ENCODE assay signal across 8 cellular contexts in the genomic region with DNA sequence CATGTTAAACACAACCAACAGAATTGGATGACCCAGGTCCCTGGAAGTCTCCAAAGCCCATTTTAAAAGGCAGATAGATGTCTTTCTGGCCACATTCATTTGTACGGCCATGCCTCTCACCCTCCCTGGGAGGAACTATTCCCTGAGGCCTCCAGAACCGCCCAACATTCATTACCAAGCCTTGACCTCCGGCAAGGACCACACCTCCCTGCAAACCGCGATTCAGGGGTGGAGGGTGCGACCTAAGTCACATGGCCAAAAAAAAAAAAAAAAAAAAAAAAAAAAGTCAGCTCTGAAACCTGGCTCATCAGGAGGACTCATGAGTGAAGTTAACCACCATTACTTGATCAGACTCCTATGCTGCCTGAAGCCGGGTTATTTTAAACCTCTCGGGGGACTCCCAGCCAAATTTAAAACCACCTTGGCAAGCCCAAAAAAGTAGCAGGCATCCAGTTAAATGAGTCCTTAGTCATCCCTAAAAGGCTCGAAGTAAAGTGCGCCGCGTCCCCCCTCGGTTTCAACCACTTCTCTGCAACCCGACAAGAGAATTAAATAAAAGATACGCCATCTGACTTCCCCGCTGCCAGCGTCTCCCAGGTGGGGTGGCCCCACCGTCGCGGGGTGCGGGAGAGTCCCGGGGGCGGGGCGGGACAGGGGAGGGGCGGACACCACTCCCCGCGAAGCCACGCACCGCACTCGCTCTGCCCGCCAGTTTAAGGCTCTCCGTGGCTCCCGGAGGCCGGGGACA. TPM values are rescaled to one million over a fixed set of nuclear protein-coding genes. Genes with fewer than 3 reads are reported as not detected.
DNase-seq lines count a peak whose midpoint lies in the region; ATAC-seq and TF ChIP-seq lines count a peak whose summit lies in the region.

No MANE protein-coding gene starts in this region.

- H3K36me3 Mint-ChIP-seq in stimulated activated naive CD8-positive, alpha-beta T cell treated with anti-CD3 and anti-CD28 coated beads, Interleukin-15, Interleukin-2, amounts not matched to agents 100 ng/mL and 50 ng/mL, for 24 hours (ENCODE audit: low read depth), result no peaks in the 10 kb centered on the region

- H3K27me3 Mint-ChIP-seq in stimulated activated naive CD8-positive, alpha-beta T cell treated with anti-CD3 and anti-CD28 coated beads, Interleukin-15, Interleukin-2, amounts not matched to agents 100 ng/mL and 50 ng/mL, for 24 hours, result no peaks in the 10 kb centered on the region

- no peak for TF ChIP-seq EP300 in esophagus muscularis mucosa (IDR thresholded peaks at IDR 0.05)

- TF ChIP-seq POLR2A in esophagus muscularis mucosa (IDR thresholded peaks at IDR 0.05; ENCODE audit: low read depth), result no peak

- TF ChIP-seq CTCF in esophagus muscularis mucosa (IDR thresholded peaks at IDR 0.05), result no peak

- H3K9me3 ChIP-seq in esophagus muscularis mucosa (no peaks in the 10 kb centered on the region), muscle layer of duodenum (ENCODE audit: control insufficient read depth in 1 of 2, low read length in 2 of 2) (no peaks in the 10 kb centered on the region)

- H3K27me3 ChIP-seq in H7 (ENCODE audit: control insufficient read depth, insufficient read depth, low read length), result peaks cover 26% of the 10 kb centered on the region
- H3K27me3 ChIP-seq in esophagus muscularis mucosa, result no peaks in the 10 kb centered on the region
- no peaks in the 10 kb centered on the region for H3K27me3 ChIP-seq in muscle layer of duodenum (ENCODE audit: low read depth, low read length)

- H3K4me1 ChIP-seq in esophagus muscularis mucosa (peaks cover 46 to 56% (median 49%) of the 10 kb centered on the region in 4 donors), muscle layer of duodenum (ENCODE audit: control insufficient read depth in 1 of 2, insufficient read depth in 2 of 2, low read length in 2 of 2) (peaks cover 2 to 29% of the 10 kb centered on the region in 2 donors)

- 4% methylated on average over 34 of the region's 34 CpGs for WGBS in esophagus muscularis mucosa

- H3K27ac Mint-ChIP-seq in stimulated activated naive CD8-positive, alpha-beta T cell treated with anti-CD3 and anti-CD28 coated beads, Interleukin-15, Interleukin-2, amounts not matched to agents 100 ng/mL and 50 ng/mL, for 24 hours, result peak overlapping the region; percentile 99

- H3K4me1 Mint-ChIP-seq in stimulated activated naive CD8-positive, alpha-beta T cell treated with anti-CD3 and anti-CD28 coated beads, Interleukin-15, Interleukin-2, amounts not matched to agents 100 ng/mL and 50 ng/mL, for 24 hours (ENCODE audit: low read depth), result peaks cover 65% of the 10 kb centered on the region

- intact Hi-C loops in esophagus muscularis mucosa (cut with DNase I), result loop anchor here (2.0 to 10.0 kb wide), 2 partner anchors 191 to 1953 kb away; a partner anchor contains a TSS

- H3K4me3 ChIP-seq in H7 (ENCODE audit: insufficient read depth, low read depth, low read length), result peak overlapping the region; percentile 60
- peak overlapping the region; percentile 66 to 99 (median 89) for H3K4me3 ChIP-seq in esophagus muscularis mucosa
- peak overlapping the region; percentile 84 to 90 for H3K4me3 ChIP-seq in muscle layer of duodenum (ENCODE audit: low read depth in 1 of 2, low read length in 2 of 2)

- H3K36me3 ChIP-seq in H7 (replicated peaks; ENCODE audit: control insufficient read depth, insufficient read depth, low read length), result no peaks in the 10 kb centered on the region
- H3K36me3 ChIP-seq in esophagus muscularis mucosa, result peaks cover 0 to 11% (median 9%) of the 10 kb centered on the region in 4 donors
- peaks cover 0 to 51% of the 10 kb centered on the region in 2 donors for H3K36me3 ChIP-seq in muscle layer of duodenum (ENCODE audit: control insufficient read depth in 1 of 2, insufficient read depth in 2 of 2, low read length in 2 of 2)

- peak overlapping the region; percentile 92 for H3K4me3 Mint-ChIP-seq in stimulated activated naive CD8-positive, alpha-beta T cell treated with anti-CD3 and anti-CD28 coated beads, Interleukin-15, Interleukin-2, amounts not matched to agents 100 ng/mL and 50 ng/mL, for 24 hours

- no peak for ATAC-seq in HG03520 (IDR thresholded peaks at IDR 0.05; ENCODE audit: unreplicated experiment)

- H3K9me3 Mint-ChIP-seq in stimulated activated naive CD8-positive, alpha-beta T cell treated with anti-CD3 and anti-CD28 coated beads, Interleukin-15, Interleukin-2, amounts not matched to agents 100 ng/mL and 50 ng/mL, for 24 hours, result no peaks in the 10 kb centered on the region

- H3K27ac ChIP-seq in esophagus muscularis mucosa (replicated peaks in 1 of 4), result peak overlapping the region; percentile 91 to 100 (median 100)
- H3K27ac ChIP-seq in muscle layer of duodenum (ENCODE audit: low read length), result peak overlapping the region; percentile 97

- DNase-seq in EH (ENCODE audit: low read depth) (peak; percentile 93), H7 (peak; percentile 74), NCI-H526 treated with DMSO at 0.1 percent for 48 hours (lab: John Stamatoyannopoulos, UW) (peak; percentile 43), esophagus muscularis mucosa (ENCODE audit: extremely low spot score) (no peak)
- DNase-seq in activated T-cell treated with anti-CD3 and anti-CD28 coated beads, Interleukin-2, amount 50 U/mL, for 1 hour, result peak; percentile 76

RNA-seq across cellular contexts. Expression of a gene that starts 2.4 kb away (rescaled TPM):
- 0.97 and 1.5 TPM in 2 replicates for total RNA-seq in H7 (2014; rRNA removed; shearing (Covaris generic))
- 100 to 1,000 TPM; 143 to 209 (median 184) TPM for total RNA-seq in esophagus muscularis mucosa

Comparison
In these comparisons a context has a peak if more than half of its experiments do, and no peak if none do; other contexts are left out.
1. RNA of a gene that starts 2.4 kb away (total RNA-seq): 143 to 209 TPM in esophagus muscularis mucosa; 0.97 to 1.5 TPM in H7; every median in the first group is over 10 times any median in the second.
2. Peak in every context shown above with its lines, with median percentiles within 50 percentile points of each other: H3K4me3 ChIP-seq.